Comparison of ENCODE assay signal across 8 cellular contexts in the genomic region with DNA sequence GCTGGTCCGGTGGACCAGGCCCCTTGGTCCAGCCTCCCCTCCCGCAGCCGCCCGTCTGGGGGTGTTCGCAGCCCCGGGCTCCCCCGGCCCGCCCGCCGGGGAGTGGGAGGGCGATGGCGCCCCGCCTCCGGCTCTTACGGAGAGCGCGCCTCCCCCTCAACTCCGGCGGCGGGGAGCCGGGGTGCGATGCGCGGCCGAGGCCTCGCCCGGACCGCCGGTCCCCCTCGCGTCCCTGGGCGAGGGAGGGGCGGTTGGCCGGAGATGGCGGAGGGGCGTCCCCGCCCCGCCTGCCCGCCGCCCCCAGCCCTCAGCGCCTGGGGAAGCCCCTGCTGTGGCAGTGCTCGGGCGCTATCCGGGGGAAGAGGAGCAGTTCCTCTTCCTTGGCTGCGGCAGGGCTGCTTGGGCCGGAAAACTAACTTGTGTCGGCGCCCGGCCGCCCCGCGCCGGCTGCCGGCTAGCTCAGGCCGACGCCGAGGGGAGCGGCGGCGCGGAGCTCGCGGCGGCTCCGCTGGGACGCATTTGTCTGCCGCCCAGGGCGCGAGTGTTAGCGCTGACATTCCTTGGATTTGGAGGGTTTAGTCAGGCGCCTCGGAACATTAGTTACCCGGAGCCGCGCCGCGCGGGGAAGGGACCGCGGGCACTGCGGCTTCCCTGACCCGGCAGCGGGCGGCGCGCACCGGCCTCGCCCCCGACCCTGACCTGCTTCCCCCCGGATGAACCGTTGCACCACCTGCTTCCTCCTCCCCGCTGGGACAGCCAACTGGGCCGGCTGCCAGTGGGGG. TPM values are rescaled to one million over a fixed set of nuclear protein-coding genes. Genes with fewer than 3 reads are reported as not detected.
DNase-seq lines count a peak whose midpoint lies in the region; ATAC-seq and TF ChIP-seq lines count a peak whose summit lies in the region.

No MANE protein-coding gene starts in this region.

- H3K27ac Mint-ChIP-seq in stimulated activated naive B cell treated with anti-CD40 and anti-IgM and Interleukin-4, amounts not matched to agents 10 μg/mL and 1 μg/mL and 100 μg/mL, for 72 hours = peak overlapping the region; percentile 86

- no peaks in the 10 kb centered on the region for H3K9me3 Mint-ChIP-seq in stimulated activated naive B cell treated with anti-CD40 and anti-IgM and Interleukin-4, amounts not matched to agents 10 μg/mL and 1 μg/mL and 100 μg/mL, for 72 hours

- H3K27ac ChIP-seq in BLaER1 = peak overlapping the region; percentile 100
- H3K27ac ChIP-seq in OCI-LY3 (ENCODE audit: low read length) = peak overlapping the region; percentile 71
- H3K27ac ChIP-seq in muscle layer of duodenum (ENCODE audit: low read length) = peak overlapping the region; percentile 72

- H3K4me1 ChIP-seq in BLaER1 = peaks cover 60% of the 10 kb centered on the region
- peaks cover 30% of the 10 kb centered on the region for H3K4me1 ChIP-seq in OCI-LY3 (ENCODE audit: low read length)
- peaks cover 8 to 14% of the 10 kb centered on the region in 2 donors for H3K4me1 ChIP-seq in muscle layer of duodenum (ENCODE audit: control insufficient read depth in 1 of 2, insufficient read depth in 2 of 2, low read length in 2 of 2)

- H3K9me3 ChIP-seq in BLaER1 (no peaks in the 10 kb centered on the region), OCI-LY3 (ENCODE audit: insufficient read depth, low read length) (no peaks in the 10 kb centered on the region), muscle layer of duodenum (ENCODE audit: control insufficient read depth in 1 of 2, low read length in 2 of 2) (no peaks in the 10 kb centered on the region)

- peaks cover 50% of the 10 kb centered on the region for H3K79me2 ChIP-seq in OCI-LY3 (ENCODE audit: low read length)

- DNase-seq in activated T-cell treated with anti-CD3 and anti-CD28 coated beads for 48 hours (ENCODE audit: low read depth) = peak; percentile 60
- peak; percentile 85 for DNase-seq in stimulated activated naive B cell treated with anti-CD40 and anti-IgM and Interleukin-4, amounts not matched to agents 10 μg/mL and 1 μg/mL and 100 μg/mL, for 72 hours

- peaks cover 9 to 14% of the 10 kb centered on the region in 2 donors for H3K36me3 Mint-ChIP-seq in stimulated activated naive B cell treated with anti-CD40 and anti-IgM and Interleukin-4, amounts not matched to agents 10 μg/mL and 1 μg/mL and 100 μg/mL, for 72 hours

- H3K4me3 ChIP-seq in BLaER1 = peak overlapping the region; percentile 96
- H3K4me3 ChIP-seq in OCI-LY3 (ENCODE audit: low read length) = peak overlapping the region; percentile 84
- H3K4me3 ChIP-seq in muscle layer of duodenum (ENCODE audit: low read depth in 1 of 2, low read length in 2 of 2) = peak overlapping the region; percentile 80 to 87

- peaks cover 32 to 62% of the 10 kb centered on the region in 2 donors for H3K4me1 Mint-ChIP-seq in stimulated activated naive B cell treated with anti-CD40 and anti-IgM and Interleukin-4, amounts not matched to agents 10 μg/mL and 1 μg/mL and 100 μg/mL, for 72 hours

- peaks cover 27% of the 10 kb centered on the region; the same call in 1 of the 2 replicates for H4K20me1 ChIP-seq in BLaER1
- H4K20me1 ChIP-seq in OCI-LY3 (ENCODE audit: insufficient read depth, low read length) = peaks cover 18% of the 10 kb centered on the region; the same call in 1 of the 2 replicates

- peaks cover 16% of the 10 kb centered on the region for H3K36me3 ChIP-seq in BLaER1
- H3K36me3 ChIP-seq in OCI-LY3 (replicated peaks; ENCODE audit: low read depth, low read length) = peaks cover 13% of the 10 kb centered on the region
- H3K36me3 ChIP-seq in muscle layer of duodenum (ENCODE audit: control insufficient read depth in 1 of 2, insufficient read depth in 2 of 2, low read length in 2 of 2) = no peaks in the 10 kb centered on the region

- peak overlapping the region; percentile 98 for H3K9ac ChIP-seq in BLaER1
- peak overlapping the region; percentile 86 for H3K9ac ChIP-seq in OCI-LY3 (ENCODE audit: low read length)

- H3K4me2 ChIP-seq in BLaER1 = peak overlapping the region; percentile 88
- peak overlapping the region; percentile 76 for H3K4me2 ChIP-seq in OCI-LY3 (ENCODE audit: low read length)

- H3K27me3 Mint-ChIP-seq in stimulated activated naive B cell treated with anti-CD40 and anti-IgM and Interleukin-4, amounts not matched to agents 10 μg/mL and 1 μg/mL and 100 μg/mL, for 72 hours = no peaks in the 10 kb centered on the region

- no peak for TF ChIP-seq CTCF in OCI-LY3 (IDR thresholded peaks at IDR 0.05; ENCODE audit: low read depth, low read length)

- H3K27me3 ChIP-seq in BLaER1 = no peaks in the 10 kb centered on the region
- no peaks in the 10 kb centered on the region for H3K27me3 ChIP-seq in OCI-LY3 (ENCODE audit: low read depth, low read length)
- no peaks in the 10 kb centered on the region for H3K27me3 ChIP-seq in muscle layer of duodenum (ENCODE audit: low read depth, low read length)

- H3K4me3 Mint-ChIP-seq in stimulated activated naive B cell treated with anti-CD40 and anti-IgM and Interleukin-4, amounts not matched to agents 10 μg/mL and 1 μg/mL and 100 μg/mL, for 72 hours = peak overlapping the region; percentile 86 to 89

- H2AFZ ChIP-seq in OCI-LY3 (ENCODE audit: low read depth, low read length) = peak overlapping the region; percentile 29; the same call in 1 of the 2 replicates

- ATAC-seq in GM19035 (IDR thresholded peaks at IDR 0.05; ENCODE audit: unreplicated experiment) (peak; percentile 60), HG03175 (IDR thresholded peaks at IDR 0.05; ENCODE audit: unreplicated experiment) (peak; percentile 65), esophagus mucosa (peak; percentile 63)
- ATAC-seq in stimulated activated naive B cell treated with anti-CD40 and anti-IgM and Interleukin-4, amounts not matched to agents 10 μg/mL and 1 μg/mL and 100 μg/mL, for 72 hours (replicated peaks) = peak; percentile 84 to 85

RNA-seq across cellular contexts. Expression of gene GALNT7, which starts 1.0 kb away (rescaled TPM):
- 39.0 TPM for total RNA-seq in esophagus mucosa

Comparison
In these comparisons a context has a peak if more than half of its experiments do, and no peak if none do; other contexts are left out.
1. Peak in every context shown above with its lines: DNase-seq, ATAC-seq, H3K4me3 ChIP-seq and H3K27ac ChIP-seq.